ENCODE assay signal across 17 cellular contexts in the genomic region with DNA sequence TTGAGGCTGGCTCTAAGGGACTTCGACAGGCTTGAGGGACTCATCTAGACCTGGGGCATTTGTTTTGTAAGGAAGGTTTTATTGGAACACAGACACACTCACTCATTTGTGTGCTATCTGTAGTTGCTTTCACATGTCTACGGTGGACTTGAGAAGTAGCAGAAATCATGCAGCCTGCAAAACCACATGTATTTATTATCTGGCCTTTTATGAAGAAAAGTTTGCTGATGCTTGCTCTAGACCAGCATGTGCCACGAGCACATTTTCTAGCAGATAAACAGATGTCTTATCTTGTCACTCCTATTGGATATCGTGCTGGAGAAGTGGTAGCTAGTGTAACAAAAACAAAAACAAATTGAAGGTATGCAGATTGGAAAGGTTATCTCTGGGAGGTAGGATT. TPM values are rescaled to one million over a fixed set of nuclear protein-coding genes. Genes with fewer than 3 reads are reported as not detected.
DNase-seq lines count a peak whose midpoint lies in the region; ATAC-seq and TF ChIP-seq lines count a peak whose summit lies in the region.
"Had no signal": no experiment of that assay in that cellular context is flagged by ENCODE, and none has a peak within 500 bp of the region (broad histone marks: within the 10 kb centered on the region; RNA-seq: fewer than 3 reads in every experiment).

No MANE protein-coding gene starts in this region.

- peaks cover 72% of the 10 kb centered on the region for H3K36me3 Mint-ChIP-seq in activated CD4-positive, alpha-beta T cell treated with anti-CD3 and anti-CD28 coated beads for 36 hours (ENCODE audit: low read depth)
- peaks cover 67% of the 10 kb centered on the region for H3K36me3 Mint-ChIP-seq in natural killer cell treated with Interleukin-12 subunit alpha and Interleukin-12 subunit beta and Interleukin-15 and Interleukin-18, amount 100 ng/mL, for 72 hours
- H3K36me3 Mint-ChIP-seq in nephron progenitor cell (ENCODE audit: low read depth), result peaks cover 34% of the 10 kb centered on the region

- no peak for DNase-seq in activated CD4-positive, alpha-beta T cell treated with anti-CD3 and anti-CD28 coated beads for 36 hours
- DNase-seq in activated CD4-positive, alpha-beta T cell treated with anti-CD3 and anti-CD28 coated beads for 1 hour, result no peak
- DNase-seq in OCI-M1 (lab: John Stamatoyannopoulos, UW) (peak; percentile 18), amniotic epithelial cell (ENCODE audit: low read depth) (peak; percentile 91), nephron progenitor cell (no peak), NCI-H1436 (lab: John Stamatoyannopoulos, UW) (no peak), epidermal melanocyte (ENCODE audit: insufficient read length, low spot score) (no peak)
- no peak for DNase-seq in natural killer cell treated with Interleukin-12 subunit alpha and Interleukin-12 subunit beta and Interleukin-15 and Interleukin-18, amount 100 ng/mL, for 72 hours (ENCODE audit: low spot score)
- DNase-seq: activated B cell treated with CpG ODN at 0.5 μM for 24 hours; amniotic stem cell; heart right ventricle; NCI-H187; NCI-H446 treated with DMSO at 0.1 percent for 48 hours; SHP77; stimulated activated CD4-positive, alpha-beta T cell treated with anti-CD3 and anti-CD28 coated beads, Interleukin-4, amount 100 ng/mL, for 24 hours had no signal

- CTCF ChIA-PET in activated CD4-positive, alpha-beta T cell treated with anti-CD3 and anti-CD28 coated beads for 36 hours (lab: Charles Lee), result interaction anchor here (0.8 kb wide), 1 partner anchor 169 kb away, joined by 3 read pairs; no protein-coding TSS in a partner anchor

- H3K4me1 Mint-ChIP-seq in activated CD4-positive, alpha-beta T cell treated with anti-CD3 and anti-CD28 coated beads for 36 hours, result peaks cover 53% of the 10 kb centered on the region
- peaks cover 69 to 70% of the 10 kb centered on the region in 2 donors for H3K4me1 Mint-ChIP-seq in natural killer cell treated with Interleukin-12 subunit alpha and Interleukin-12 subunit beta and Interleukin-15 and Interleukin-18, amount 100 ng/mL, for 72 hours (ENCODE audit: low read depth in 2 of 2)
- H3K4me1 Mint-ChIP-seq in nephron progenitor cell, result peaks cover 15% of the 10 kb centered on the region

- POLR2A ChIA-PET in activated CD4-positive, alpha-beta T cell treated with anti-CD3 and anti-CD28 coated beads for 36 hours (lab: Charles Lee), result no interaction called here

- H3K27ac Mint-ChIP-seq in activated CD4-positive, alpha-beta T cell treated with anti-CD3 and anti-CD28 coated beads for 36 hours, result peak overlapping the region; percentile 87
- peak overlapping the region; percentile 97 to 100 for H3K27ac Mint-ChIP-seq in natural killer cell treated with Interleukin-12 subunit alpha and Interleukin-12 subunit beta and Interleukin-15 and Interleukin-18, amount 100 ng/mL, for 72 hours
- H3K27ac Mint-ChIP-seq in nephron progenitor cell, result no peak overlapping the region
- H3K27ac Mint-ChIP-seq: activated B cell treated with CpG ODN at 0.5 μM for 24 hours, progenitor cell of endocrine pancreas had no signal

- no peak for ATAC-seq in activated CD4-positive, alpha-beta T cell treated with anti-CD3 and anti-CD28 coated beads for 36 hours
- ATAC-seq in natural killer cell treated with Interleukin-12 subunit alpha and Interleukin-12 subunit beta and Interleukin-15 and Interleukin-18, amount 100 ng/mL, for 72 hours, result no peak
- ATAC-seq: heart right ventricle, K562 had no signal

- intact Hi-C loops in activated CD4-positive, alpha-beta T cell treated with anti-CD3 and anti-CD28 coated beads for 36 hours (cut with DNase I, micrococcal nuclease), result no loop called here

- no peak for TF ChIP-seq CTCF in nephron progenitor cell (IDR thresholded peaks at IDR 0.05)

- H3K4me3 Mint-ChIP-seq in activated CD4-positive, alpha-beta T cell treated with anti-CD3 and anti-CD28 coated beads for 36 hours, result no peak overlapping the region
- H3K4me3 Mint-ChIP-seq in natural killer cell treated with Interleukin-12 subunit alpha and Interleukin-12 subunit beta and Interleukin-15 and Interleukin-18, amount 100 ng/mL, for 72 hours, result peak overlapping the region; percentile 91
- no peak overlapping the region for H3K4me3 Mint-ChIP-seq in nephron progenitor cell
- H3K4me3 Mint-ChIP-seq: activated B cell treated with CpG ODN at 0.5 μM for 24 hours had no signal

- H3K9me3 Mint-ChIP-seq in activated CD4-positive, alpha-beta T cell treated with anti-CD3 and anti-CD28 coated beads for 36 hours (ENCODE audit: low read depth), result no peaks in the 10 kb centered on the region
- H3K9me3 Mint-ChIP-seq in natural killer cell treated with Interleukin-12 subunit alpha and Interleukin-12 subunit beta and Interleukin-15 and Interleukin-18, amount 100 ng/mL, for 72 hours, result no peaks in the 10 kb centered on the region
- H3K9me3 Mint-ChIP-seq in nephron progenitor cell, result no peaks in the 10 kb centered on the region
- H3K9me3 Mint-ChIP-seq: activated B cell treated with CpG ODN at 0.5 μM for 24 hours had no signal

- H3K27me3 Mint-ChIP-seq in activated CD4-positive, alpha-beta T cell treated with anti-CD3 and anti-CD28 coated beads for 36 hours, result no peaks in the 10 kb centered on the region
- H3K27me3 Mint-ChIP-seq in natural killer cell treated with Interleukin-12 subunit alpha and Interleukin-12 subunit beta and Interleukin-15 and Interleukin-18, amount 100 ng/mL, for 72 hours, result no peaks in the 10 kb centered on the region
- no peaks in the 10 kb centered on the region for H3K27me3 Mint-ChIP-seq in nephron progenitor cell (ENCODE audit: low read depth, poor library complexity)
- H3K27me3 Mint-ChIP-seq: activated B cell treated with CpG ODN at 0.5 μM for 24 hours, progenitor cell of endocrine pancreas had no signal

RNA-seq across cellular contexts. Expression of a gene that starts 9.8 kb away (rescaled TPM):
- total RNA-seq in activated CD4-positive, alpha-beta T cell treated with anti-CD3 and anti-CD28 coated beads for 36 hours, result 10 to 100 TPM; 51.6 to 70.7 TPM
- 100 to 1,000 TPM in 1 of 2 donors, 10 to 100 TPM in 1; 93.2 to 145 TPM for total RNA-seq in natural killer cell treated with Interleukin-12 subunit alpha and Interleukin-12 subunit beta and Interleukin-15 and Interleukin-18, amount 100 ng/mL, for 72 hours

Comparison
In these comparisons a context has a peak if more than half of its experiments do, and no peak if none do; other contexts are left out.
1. DNase-seq: peak in OCI-M1 (single experiment) and amniotic epithelial cell (single experiment); none in activated CD4-positive, alpha-beta T cell treated with anti-CD3 and anti-CD28 coated beads for 36 hours (single experiment), activated CD4-positive, alpha-beta T cell treated with anti-CD3 and anti-CD28 coated beads for 1 hour (single experiment), natural killer cell treated with Interleukin-12 subunit alpha and Interleukin-12 subunit beta and Interleukin-15 and Interleukin-18, amount 100 ng/mL, for 72 hours (single experiment), nephron progenitor cell (single experiment), NCI-H1436 (single experiment) and epidermal melanocyte (single experiment).